41 cellular contexts compared by ENCODE assay signal in the genomic region with DNA sequence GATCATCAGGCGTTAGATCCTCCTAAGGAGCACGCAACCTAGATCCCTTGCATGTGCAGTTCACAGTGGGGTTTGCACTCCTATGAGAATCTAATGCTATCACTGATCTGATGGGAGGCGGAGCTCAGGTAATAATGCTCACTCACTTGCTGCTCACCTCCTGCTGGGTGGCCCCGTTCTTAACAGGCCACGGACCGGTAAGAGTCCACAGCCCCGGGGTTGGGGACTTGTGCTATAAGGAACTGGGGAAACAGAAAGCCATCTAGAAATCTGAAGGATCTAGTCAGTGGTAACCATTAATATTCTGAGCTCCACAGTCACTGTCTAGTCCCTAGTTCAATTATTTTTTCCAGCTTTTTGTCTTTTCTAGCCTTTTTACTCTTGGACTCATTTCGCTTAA.
"Had no signal": no experiment of that assay in that cellular context is flagged by ENCODE, and none has a peak within 500 bp of the region (broad histone marks: within the 10 kb centered on the region; RNA-seq: fewer than 3 reads in every experiment).

No MANE protein-coding gene starts in this region.

- H3K27ac Mint-ChIP-seq: activated CD4-positive, alpha-beta memory T cell treated with anti-CD3 and anti-CD28 coated beads, Interleukin-2, amount 10 ng/mL, durations not matched to agents 7 days and 5 days; activated CD4-positive, alpha-beta T cell treated with anti-CD3 and anti-CD28 coated beads for 36 hours; activated CD4-positive, alpha-beta T cell treated with anti-CD3 and anti-CD28 coated beads, Interleukin-2, amount 10 ng/mL, durations not matched to agents 7 days and 5 days; activated CD8-positive, alpha-beta memory T cell treated with anti-CD3 and anti-CD28 coated beads, Interleukin-2, amount 10 ng/mL, durations not matched to agents 7 days and 5 days; activated CD8-positive, alpha-beta T cell treated with anti-CD3 and anti-CD28 coated beads, Interleukin-2, amount 10 ng/mL, durations not matched to agents 7 days and 5 days; activated naive CD4-positive, alpha-beta T cell treated with anti-CD3 and anti-CD28 coated beads for 36 hours; activated naive CD4-positive, alpha-beta T cell treated with anti-CD3 and anti-CD28 coated beads, Interleukin-2, amount 50 U/mL, for 24 hours; activated naive CD8-positive, alpha-beta T cell; activated naive CD8-positive, alpha-beta T cell treated with anti-CD3 and anti-CD28 coated beads, Interleukin-2, amount 10 ng/mL, durations not matched to agents 7 days and 5 days; activated naive CD8-positive, alpha-beta T cell treated with anti-CD3 and anti-CD28 coated beads, Interleukin-2, amount 50 U/mL, for 24 hours; activated T-cell treated with anti-CD3 and anti-CD28 coated beads, Interleukin-2, amount 50 U/mL, for 72 hours; activated T-helper 1 cell treated with anti-CD3 and anti-CD28 coated beads, Interleukin-12 subunit alpha, Interleukin-12 subunit beta, Interleukin-2, Interleukin-4 antibody, amounts not matched to agents 30 ng/mL and 10 ng/mL and 1 ng/mL, durations not matched to agents 14 hours and 24 hours and 36 hours; activated T-helper 17 cell treated with anti-CD3 and anti-CD28 coated beads, Interleukin-2, amount 50 U/mL, for 72 hours; T-helper 1 cell treated with Interleukin-12 subunit alpha and Interleukin-12 subunit beta and Interleukin-4 antibody, amounts not matched to agents 30 μg/mL and 1 μg/mL, for 36 hours; T-helper 2 cell treated with Interferon-gamma antibody and Interleukin-4, amounts not matched to agents 5 μg/mL and 100 μg/mL, for 36 hours had no signal

- ATAC-seq: activated CD4-positive, alpha-beta T cell treated with anti-CD3 and anti-CD28 coated beads for 36 hours; activated CD4-positive, CD25-positive, alpha-beta regulatory T cell treated with anti-CD3 and anti-CD28 coated beads, Interleukin-2, amount 50 U/mL, for 24 hours; activated CD8-positive, alpha-beta memory T cell treated with anti-CD3 and anti-CD28 coated beads, Interleukin-2, amount 10 ng/mL, durations not matched to agents 7 days and 5 days; activated CD8-positive, alpha-beta T cell treated with anti-CD3 and anti-CD28 coated beads, Interleukin-2, amount 10 ng/mL, durations not matched to agents 7 days and 5 days; activated naive CD8-positive, alpha-beta T cell treated with anti-CD3 and anti-CD28 coated beads, Interleukin-2, amount 50 U/mL, for 24 hours; activated T-cell treated with anti-CD3 and anti-CD28 coated beads, Interleukin-2, amount 50 U/mL, for 4 hours; activated T-cell treated with anti-CD3 and anti-CD28 coated beads, Interleukin-2, amount 50 U/mL, for 72 hours; activated T-helper 17 cell treated with anti-CD3 and anti-CD28 coated beads, Interleukin-2, amount 50 U/mL, for 72 hours had no signal

- H3K27ac ChIP-seq: ascending aorta, cardiac muscle cell, VCaP had no signal

- H3K9me3 Mint-ChIP-seq: activated CD4-positive, alpha-beta memory T cell treated with anti-CD3 and anti-CD28 coated beads, Interleukin-2, amount 10 ng/mL, durations not matched to agents 7 days and 5 days; activated CD4-positive, alpha-beta T cell treated with anti-CD3 and anti-CD28 coated beads, Interleukin-2, amount 10 ng/mL, durations not matched to agents 7 days and 5 days; activated naive CD4-positive, alpha-beta T cell treated with anti-CD3 and anti-CD28 coated beads for 36 hours; activated naive CD4-positive, alpha-beta T cell treated with anti-CD3 and anti-CD28 coated beads, Interleukin-2, amount 50 U/mL, for 24 hours; activated naive CD8-positive, alpha-beta T cell treated with anti-CD3 and anti-CD28 coated beads, Interleukin-2, amount 10 ng/mL, durations not matched to agents 7 days and 5 days; activated naive CD8-positive, alpha-beta T cell treated with anti-CD3 and anti-CD28 coated beads, Interleukin-2, amount 50 U/mL, for 24 hours; activated T-cell treated with anti-CD3 and anti-CD28 coated beads, Interleukin-2, amount 50 U/mL, for 4 hours; activated T-cell treated with anti-CD3 and anti-CD28 coated beads, Interleukin-2, amount 50 U/mL, for 72 hours; activated T-helper 1 cell treated with anti-CD3 and anti-CD28 coated beads, Interleukin-12 subunit alpha, Interleukin-12 subunit beta, Interleukin-2, Interleukin-4 antibody, amounts not matched to agents 30 ng/mL and 10 ng/mL and 1 ng/mL, durations not matched to agents 14 hours and 24 hours and 36 hours; activated T-helper 17 cell treated with anti-CD3 and anti-CD28 coated beads, Interleukin-2, amount 50 U/mL, for 72 hours; brain; central memory CD8-positive, alpha-beta T cell; T-helper 1 cell treated with Interleukin-12 subunit alpha and Interleukin-12 subunit beta and Interleukin-4 antibody, amounts not matched to agents 30 μg/mL and 1 μg/mL, for 36 hours; T-helper 2 cell treated with Interferon-gamma antibody and Interleukin-4, amounts not matched to agents 5 μg/mL and 100 μg/mL, for 36 hours had no signal

- H3K27me3 Mint-ChIP-seq: activated CD4-positive, alpha-beta memory T cell treated with anti-CD3 and anti-CD28 coated beads, Interleukin-2, amount 10 ng/mL, durations not matched to agents 7 days and 5 days; activated CD4-positive, alpha-beta T cell treated with anti-CD3 and anti-CD28 coated beads for 36 hours; activated CD4-positive, alpha-beta T cell treated with anti-CD3 and anti-CD28 coated beads, Interleukin-2, amount 10 ng/mL, durations not matched to agents 7 days and 5 days; activated CD8-positive, alpha-beta memory T cell treated with anti-CD3 and anti-CD28 coated beads, Interleukin-2, amount 10 ng/mL, durations not matched to agents 7 days and 5 days; activated naive CD4-positive, alpha-beta T cell treated with anti-CD3 and anti-CD28 coated beads, Interleukin-2, amount 50 U/mL, for 24 hours; activated naive CD8-positive, alpha-beta T cell; activated naive CD8-positive, alpha-beta T cell treated with anti-CD3 and anti-CD28 coated beads, Interleukin-2, amount 10 ng/mL, durations not matched to agents 7 days and 5 days; activated naive CD8-positive, alpha-beta T cell treated with anti-CD3 and anti-CD28 coated beads, Interleukin-2, amount 50 U/mL, for 24 hours; activated T-helper 17 cell treated with anti-CD3 and anti-CD28 coated beads, Interleukin-2, amount 50 U/mL, for 72 hours; brain; central memory CD8-positive, alpha-beta T cell had no signal

- H3K4me3 Mint-ChIP-seq: activated CD4-positive, alpha-beta memory T cell treated with anti-CD3 and anti-CD28 coated beads, Interleukin-2, amount 10 ng/mL, durations not matched to agents 7 days and 5 days; activated CD4-positive, alpha-beta T cell treated with anti-CD3 and anti-CD28 coated beads for 36 hours; activated CD4-positive, alpha-beta T cell treated with anti-CD3 and anti-CD28 coated beads, Interleukin-2, amount 10 ng/mL, durations not matched to agents 7 days and 5 days; activated CD8-positive, alpha-beta memory T cell treated with anti-CD3 and anti-CD28 coated beads, Interleukin-2, amount 10 ng/mL, durations not matched to agents 7 days and 5 days; activated CD8-positive, alpha-beta T cell treated with anti-CD3 and anti-CD28 coated beads, Interleukin-2, amount 10 ng/mL, durations not matched to agents 7 days and 5 days; activated naive CD4-positive, alpha-beta T cell treated with anti-CD3 and anti-CD28 coated beads for 36 hours; activated naive CD4-positive, alpha-beta T cell treated with anti-CD3 and anti-CD28 coated beads, Interleukin-2, amount 50 U/mL, for 24 hours; activated naive CD8-positive, alpha-beta T cell; activated naive CD8-positive, alpha-beta T cell treated with anti-CD3 and anti-CD28 coated beads, Interleukin-2, amount 10 ng/mL, durations not matched to agents 7 days and 5 days; activated naive CD8-positive, alpha-beta T cell treated with anti-CD3 and anti-CD28 coated beads, Interleukin-2, amount 50 U/mL, for 24 hours; activated T-cell treated with anti-CD3 and anti-CD28 coated beads, Interleukin-2, amount 50 U/mL, for 4 hours; activated T-cell treated with anti-CD3 and anti-CD28 coated beads, Interleukin-2, amount 50 U/mL, for 72 hours; activated T-helper 1 cell treated with anti-CD3 and anti-CD28 coated beads, Interleukin-12 subunit alpha, Interleukin-12 subunit beta, Interleukin-2, Interleukin-4 antibody, amounts not matched to agents 30 ng/mL and 10 ng/mL and 1 ng/mL, durations not matched to agents 14 hours and 24 hours and 36 hours; activated T-helper 17 cell treated with anti-CD3 and anti-CD28 coated beads, Interleukin-2, amount 50 U/mL, for 72 hours; brain; central memory CD8-positive, alpha-beta T cell; T-helper 1 cell treated with Interleukin-12 subunit alpha and Interleukin-12 subunit beta and Interleukin-4 antibody, amounts not matched to agents 30 μg/mL and 1 μg/mL, for 36 hours; T-helper 2 cell treated with Interferon-gamma antibody and Interleukin-4, amounts not matched to agents 5 μg/mL and 100 μg/mL, for 36 hours had no signal

- H3K9me3 ChIP-seq: ascending aorta had no signal

- H3K27me3 ChIP-seq: ascending aorta, cardiac muscle cell had no signal

- FAIRE-seq: bronchial epithelial cell, TTC549 had no signal

- H3K4me3 ChIP-seq: ascending aorta, cardiac muscle cell had no signal

- DNase-seq: activated CD4-positive, alpha-beta memory T cell treated with anti-CD3 and anti-CD28 coated beads, Interleukin-2, amount 10 ng/mL, durations not matched to agents 7 days and 5 days; activated CD4-positive, alpha-beta T cell treated with anti-CD3 and anti-CD28 coated beads for 1 hour; activated CD4-positive, alpha-beta T cell treated with anti-CD3 and anti-CD28 coated beads for 36 hours; activated CD4-positive, alpha-beta T cell treated with anti-CD3 and anti-CD28 coated beads for 48 hours; activated CD4-positive, alpha-beta T cell treated with anti-CD3 and anti-CD28 coated beads, Interleukin-2, amount 10 ng/mL, durations not matched to agents 7 days and 5 days; activated CD4-positive, alpha-beta T cell treated with anti-CD3 and anti-CD28 coated beads, Interleukin-2, amount 50 U/mL, for 48 hours; activated CD4-positive, CD25-positive, alpha-beta regulatory T cell; activated CD8-positive, alpha-beta memory T cell treated with anti-CD3 and anti-CD28 coated beads for 24 hours; activated CD8-positive, alpha-beta memory T cell treated with anti-CD3 and anti-CD28 coated beads, Interleukin-2, amount 10 ng/mL, durations not matched to agents 7 days and 5 days; activated CD8-positive, alpha-beta T cell treated with anti-CD3 and anti-CD28 coated beads, Interleukin-2, amount 10 ng/mL, durations not matched to agents 7 days and 5 days; activated effector memory CD4-positive, alpha-beta T cell treated with anti-CD3 and anti-CD28 coated beads, Interleukin-2, amount 50 U/mL, for 16 hours; activated gamma-delta T cell treated with Interleukin-2 at 50 U/mL for 16 hours; activated naive CD4-positive, alpha-beta T cell; activated naive CD4-positive, alpha-beta T cell treated with anti-CD3 and anti-CD28 coated beads for 36 hours; activated naive CD8-positive, alpha-beta T cell treated with anti-CD3 and anti-CD28 coated beads, Interleukin-2, amount 10 ng/mL, durations not matched to agents 7 days and 5 days; activated naive CD8-positive, alpha-beta T cell treated with anti-CD3 and anti-CD28 coated beads, Interleukin-2, amount 50 U/mL, for 24 hours; activated T-cell treated with anti-CD3 and anti-CD28 coated beads for 4 hours; activated T-cell treated with anti-CD3 and anti-CD28 coated beads, Interleukin-2, amount 50 U/mL, for 1 hour; activated T-cell treated with anti-CD3 and anti-CD28 coated beads, Interleukin-2, amount 50 U/mL, for 4 hours; activated T-cell treated with anti-CD3 and anti-CD28 coated beads, Interleukin-2, amount 50 U/mL, for 72 hours; amygdala; anterior cingulate cortex; caudate nucleus; cerebellar nuclear complex; T-helper 1 cell; T-helper 2 cell; T-helper 9 cell had no signal
